Comparison of ENCODE assay signal across 15 cellular contexts in the genomic region with DNA sequence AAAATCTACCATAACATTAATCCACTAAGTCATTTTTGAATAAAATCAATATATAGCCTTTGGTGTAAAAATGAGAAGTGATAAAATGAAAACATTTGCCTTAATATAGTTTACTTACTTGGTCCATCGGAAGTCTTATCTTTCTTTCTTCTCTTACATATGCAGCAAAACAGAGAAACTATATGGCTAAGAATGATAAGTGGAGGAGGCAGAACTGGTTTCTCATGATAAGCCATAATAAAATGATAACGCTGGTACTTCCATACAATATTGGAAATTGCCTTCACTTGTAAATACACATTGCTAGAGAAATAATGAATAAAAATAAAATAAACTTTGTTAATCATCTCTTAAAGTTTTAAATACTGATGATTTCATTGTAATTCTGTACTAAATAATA. TPM values are rescaled to one million over a fixed set of nuclear protein-coding genes. Genes with fewer than 3 reads are reported as not detected.
DNase-seq lines count a peak whose midpoint lies in the region; ATAC-seq and TF ChIP-seq lines count a peak whose summit lies in the region.
"Had no signal": no experiment of that assay in that cellular context is flagged by ENCODE, and none has a peak within 500 bp of the region (broad histone marks: within the 10 kb centered on the region; RNA-seq: fewer than 3 reads in every experiment).

No MANE protein-coding gene starts in this region.

- H3K9me3 ChIP-seq in T-helper 17 cell (ENCODE audit: control insufficient read depth, low read length, poor library complexity, severe bottlenecking) = no peaks in the 10 kb centered on the region
- H3K9me3 ChIP-seq: BLaER1 had no signal

- ATAC-seq in activated T-cell treated with anti-CD3 and anti-CD28 coated beads, Interleukin-2, amount 50 U/mL, for 72 hours (replicated peaks in 1 of 2) = no peak
- ATAC-seq in activated T-cell treated with anti-CD3 and anti-CD28 coated beads, Interleukin-2, amount 50 U/mL, for 4 hours = no peak
- ATAC-seq in T-helper 17 cell = no peak
- no peak for ATAC-seq in memory B cell (ENCODE audit: low read depth)
- ATAC-seq: GM23338 had no signal

- H3K27me3 Mint-ChIP-seq in activated T-cell treated with anti-CD3 and anti-CD28 coated beads, Interleukin-2, amount 50 U/mL, for 72 hours (ENCODE audit: low read depth) = no peaks in the 10 kb centered on the region
- H3K27me3 Mint-ChIP-seq in activated T-cell treated with anti-CD3 and anti-CD28 coated beads, Interleukin-2, amount 50 U/mL, for 4 hours (ENCODE audit: low read depth) = no peaks in the 10 kb centered on the region
- H3K27me3 Mint-ChIP-seq in T-helper 17 cell = no peaks in the 10 kb centered on the region
- H3K27me3 Mint-ChIP-seq in endothelial cell (ENCODE audit: unreplicated experiment) = no peaks in the 10 kb centered on the region
- H3K27me3 Mint-ChIP-seq in memory B cell = no peaks in the 10 kb centered on the region
- H3K27me3 Mint-ChIP-seq: CD8-positive, alpha-beta memory T cell had no signal

- DNase-seq in activated T-cell treated with anti-CD3 and anti-CD28 coated beads, Interleukin-2, amount 50 U/mL, for 72 hours = no peak
- no peak for DNase-seq in activated T-cell treated with anti-CD3 and anti-CD28 coated beads, Interleukin-2, amount 50 U/mL, for 4 hours
- no peak for DNase-seq in T-helper 17 cell
- no peak for DNase-seq in endothelial cell (ENCODE audit: low spot score)
- no peak for DNase-seq in memory B cell (ENCODE audit: low spot score in 2 of 2)
- no peak for DNase-seq in activated gamma-delta T cell treated with Interleukin-2 at 50 U/mL for 16 hours
- DNase-seq in NCI-H2107 (lab: John Stamatoyannopoulos, UW) = no peak
- no peak for DNase-seq in NCI-H146 treated with DMSO at 0.1 percent for 48 hours (lab: John Stamatoyannopoulos, UW; ENCODE audit: unreplicated experiment)
- DNase-seq: AML-193; CD8-positive, alpha-beta memory T cell; DMS53; GF-D8; H7 had no signal

- peaks cover 9 to 28% of the 10 kb centered on the region in 2 donors for H3K36me3 Mint-ChIP-seq in activated T-cell treated with anti-CD3 and anti-CD28 coated beads, Interleukin-2, amount 50 U/mL, for 72 hours (ENCODE audit: insufficient read depth in 2 of 2)
- peaks cover 39% of the 10 kb centered on the region for H3K36me3 Mint-ChIP-seq in activated T-cell treated with anti-CD3 and anti-CD28 coated beads, Interleukin-2, amount 50 U/mL, for 4 hours (ENCODE audit: insufficient read depth)
- H3K36me3 Mint-ChIP-seq in T-helper 17 cell (ENCODE audit: low read depth) (peaks cover 10% of the 10 kb centered on the region), endothelial cell (ENCODE audit: low read depth, unreplicated experiment) (peaks cover 13% of the 10 kb centered on the region), memory B cell (peaks cover 26% of the 10 kb centered on the region)

- no peak overlapping the region for H3K4me3 Mint-ChIP-seq in activated T-cell treated with anti-CD3 and anti-CD28 coated beads, Interleukin-2, amount 50 U/mL, for 72 hours
- H3K4me3 Mint-ChIP-seq in activated T-cell treated with anti-CD3 and anti-CD28 coated beads, Interleukin-2, amount 50 U/mL, for 4 hours = no peak overlapping the region
- no peak overlapping the region for H3K4me3 Mint-ChIP-seq in T-helper 17 cell
- no peak overlapping the region for H3K4me3 Mint-ChIP-seq in endothelial cell (ENCODE audit: unreplicated experiment)
- H3K4me3 Mint-ChIP-seq in memory B cell = no peak overlapping the region
- H3K4me3 Mint-ChIP-seq: CD8-positive, alpha-beta memory T cell; GM23338 had no signal

- H3K9me3 Mint-ChIP-seq in activated T-cell treated with anti-CD3 and anti-CD28 coated beads, Interleukin-2, amount 50 U/mL, for 72 hours = no peaks in the 10 kb centered on the region
- H3K9me3 Mint-ChIP-seq in activated T-cell treated with anti-CD3 and anti-CD28 coated beads, Interleukin-2, amount 50 U/mL, for 4 hours = no peaks in the 10 kb centered on the region
- H3K9me3 Mint-ChIP-seq in endothelial cell (ENCODE audit: unreplicated experiment) = no peaks in the 10 kb centered on the region
- no peaks in the 10 kb centered on the region for H3K9me3 Mint-ChIP-seq in memory B cell
- H3K9me3 Mint-ChIP-seq: CD8-positive, alpha-beta memory T cell; GM23338 had no signal

- TF ChIP-seq CTCF in endothelial cell (IDR thresholded peaks at IDR 0.05; ENCODE audit: unreplicated experiment) = no peak

- H3K27ac Mint-ChIP-seq in activated T-cell treated with anti-CD3 and anti-CD28 coated beads, Interleukin-2, amount 50 U/mL, for 72 hours = peak overlapping the region; percentile 45
- H3K27ac Mint-ChIP-seq in T-helper 17 cell = peak overlapping the region; percentile 74
- H3K27ac Mint-ChIP-seq in endothelial cell (ENCODE audit: unreplicated experiment) = peak overlapping the region; percentile 79
- H3K27ac Mint-ChIP-seq in memory B cell = peak overlapping the region; percentile 39
- H3K27ac Mint-ChIP-seq: GM23338 had no signal

- no peaks in the 10 kb centered on the region for H3K4me1 Mint-ChIP-seq in activated T-cell treated with anti-CD3 and anti-CD28 coated beads, Interleukin-2, amount 50 U/mL, for 72 hours (ENCODE audit: low read depth)
- no peaks in the 10 kb centered on the region for H3K4me1 Mint-ChIP-seq in activated T-cell treated with anti-CD3 and anti-CD28 coated beads, Interleukin-2, amount 50 U/mL, for 4 hours (ENCODE audit: low read depth)
- H3K4me1 Mint-ChIP-seq in T-helper 17 cell (peaks cover 2% of the 10 kb centered on the region), endothelial cell (ENCODE audit: unreplicated experiment) (peaks cover 4% of the 10 kb centered on the region), memory B cell (no peaks in the 10 kb centered on the region)
- H3K4me1 Mint-ChIP-seq: CD8-positive, alpha-beta memory T cell; GM23338 had no signal

RNA-seq across cellular contexts. Expression of a gene that starts 47.8 kb away (rescaled TPM):
- total RNA-seq in activated T-cell treated with anti-CD3 and anti-CD28 coated beads, Interleukin-2, amount 50 U/mL, for 72 hours = not detected
- total RNA-seq in activated T-cell treated with anti-CD3 and anti-CD28 coated beads, Interleukin-2, amount 50 U/mL, for 4 hours = not detected
- total RNA-seq in T-helper 17 cell (under 1 TPM in 1 of 2 donors, not detected in 1; 0.76 TPM), endothelial cell (ENCODE audit: unreplicated experiment) (0.92 TPM)
- total RNA-seq: GM23338, H7 had no signal
